Comparison of ENCODE assay signal across 2 cellular contexts in the genomic region with DNA sequence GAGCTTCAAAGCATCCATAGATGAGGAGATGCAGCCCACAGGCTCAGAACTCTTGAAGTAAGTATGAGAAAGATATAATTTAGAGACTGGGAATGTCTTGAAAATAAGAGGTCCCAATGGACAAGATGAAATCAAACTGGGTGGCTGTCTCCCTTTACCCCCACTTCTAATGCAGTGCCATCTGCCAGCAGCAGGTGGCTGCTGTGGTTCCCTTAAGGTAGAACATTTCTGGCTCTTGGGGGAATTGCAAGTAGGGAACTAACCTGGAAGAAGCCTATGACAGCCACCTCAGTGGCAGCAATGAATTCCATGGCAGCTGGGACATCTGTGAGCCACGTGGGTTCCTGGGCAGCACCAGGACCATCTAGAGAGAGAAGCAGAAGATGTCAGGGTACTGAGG.
TF ChIP-seq lines count a peak whose summit lies in the region.

No MANE protein-coding gene starts in this region.

TF ChIP-seq in SK-N-SH treated with all-trans-retinoic acid at 6 μM for 48 hours, 23 proteins besides CTCF, POLR2A, EP300 and RAD21 (continued from another document):
- TF ChIP-seq PATZ1 (CRISPR knock-in tag; IDR thresholded peaks at IDR 0.05; ENCODE audit: borderline replicate concordance): no peak
- TF ChIP-seq BACH2 (CRISPR knock-in tag; IDR thresholded peaks at IDR 0.05; ENCODE audit: borderline replicate concordance): no peak
- TF ChIP-seq POU6F1 (CRISPR knock-in tag; IDR thresholded peaks at IDR 0.05; ENCODE audit: borderline replicate concordance, low read depth): no peak
- no peak for TF ChIP-seq OSR1 (CRISPR knock-in tag; IDR thresholded peaks at IDR 0.05)
- TF ChIP-seq PPARA (CRISPR knock-in tag; IDR thresholded peaks at IDR 0.05; ENCODE audit: borderline replicate concordance): no peak
- no peak for TF ChIP-seq ESRRG (CRISPR knock-in tag; IDR thresholded peaks at IDR 0.05)
- TF ChIP-seq RARB (CRISPR knock-in tag; IDR thresholded peaks at IDR 0.05): no peak
- no peak for TF ChIP-seq CREB5 (CRISPR knock-in tag; IDR thresholded peaks at IDR 0.05; ENCODE audit: low read depth)
- no peak for TF ChIP-seq ZC3H10 (CRISPR knock-in tag; IDR thresholded peaks at IDR 0.05)
- TF ChIP-seq ARNTL (CRISPR knock-in tag; IDR thresholded peaks at IDR 0.05; ENCODE audit: borderline replicate concordance, low read depth): no peak
- TF ChIP-seq ZNF70 (CRISPR knock-in tag; IDR thresholded peaks at IDR 0.05): no peak
- no peak for TF ChIP-seq TOX (CRISPR knock-in tag; IDR thresholded peaks at IDR 0.05; ENCODE audit: borderline replicate concordance)
- no peak for TF ChIP-seq ZFP30 (CRISPR knock-in tag; IDR thresholded peaks at IDR 0.05)

TF ChIP-seq in SK-N-SH, 30 proteins besides CTCF, POLR2A, EP300 and RAD21 (continued from another document):
- TF ChIP-seq, protein P1, sequence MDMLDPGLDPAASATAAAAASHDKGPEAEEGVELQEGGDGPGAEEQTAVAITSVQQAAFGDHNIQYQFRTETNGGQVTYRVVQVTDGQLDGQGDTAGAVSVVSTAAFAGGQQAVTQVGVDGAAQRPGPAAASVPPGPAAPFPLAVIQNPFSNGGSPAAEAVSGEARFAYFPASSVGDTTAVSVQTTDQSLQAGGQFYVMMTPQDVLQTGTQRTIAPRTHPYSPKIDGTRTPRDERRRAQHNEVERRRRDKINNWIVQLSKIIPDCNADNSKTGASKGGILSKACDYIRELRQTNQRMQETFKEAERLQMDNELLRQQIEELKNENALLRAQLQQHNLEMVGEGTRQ (IDR thresholded peaks at IDR 0.05; ENCODE audit: borderline replicate concordance, low read depth, low read length): no peak
- TF ChIP-seq POLR2AphosphoS5 (IDR thresholded peaks at IDR 0.05; ENCODE audit: low read depth, low read length) (no peak), SIN3A (IDR thresholded peaks at IDR 0.05; ENCODE audit: borderline replicate concordance, low read depth, low read length) (no peak), PBX3 (IDR thresholded peaks at IDR 0.05) (no peak), RCOR1 (IDR thresholded peaks at IDR 0.05; ENCODE audit: low read length) (no peak), MEF2A (IDR thresholded peaks at IDR 0.05; ENCODE audit: borderline replicate concordance, low read depth) (no peak), GATA2 (CRISPR knock-in tag; IDR thresholded peaks at IDR 0.05) (no peak), MAX (IDR thresholded peaks at IDR 0.05; ENCODE audit: low read depth) (no peak), TAF1 (IDR thresholded peaks at IDR 0.05; ENCODE audit: borderline replicate concordance, low read depth, low read length) (no peak), ZBTB33 (IDR thresholded peaks at IDR 0.05; ENCODE audit: borderline replicate concordance, low read depth) (no peak)
- TF ChIP-seq, protein P2, sequence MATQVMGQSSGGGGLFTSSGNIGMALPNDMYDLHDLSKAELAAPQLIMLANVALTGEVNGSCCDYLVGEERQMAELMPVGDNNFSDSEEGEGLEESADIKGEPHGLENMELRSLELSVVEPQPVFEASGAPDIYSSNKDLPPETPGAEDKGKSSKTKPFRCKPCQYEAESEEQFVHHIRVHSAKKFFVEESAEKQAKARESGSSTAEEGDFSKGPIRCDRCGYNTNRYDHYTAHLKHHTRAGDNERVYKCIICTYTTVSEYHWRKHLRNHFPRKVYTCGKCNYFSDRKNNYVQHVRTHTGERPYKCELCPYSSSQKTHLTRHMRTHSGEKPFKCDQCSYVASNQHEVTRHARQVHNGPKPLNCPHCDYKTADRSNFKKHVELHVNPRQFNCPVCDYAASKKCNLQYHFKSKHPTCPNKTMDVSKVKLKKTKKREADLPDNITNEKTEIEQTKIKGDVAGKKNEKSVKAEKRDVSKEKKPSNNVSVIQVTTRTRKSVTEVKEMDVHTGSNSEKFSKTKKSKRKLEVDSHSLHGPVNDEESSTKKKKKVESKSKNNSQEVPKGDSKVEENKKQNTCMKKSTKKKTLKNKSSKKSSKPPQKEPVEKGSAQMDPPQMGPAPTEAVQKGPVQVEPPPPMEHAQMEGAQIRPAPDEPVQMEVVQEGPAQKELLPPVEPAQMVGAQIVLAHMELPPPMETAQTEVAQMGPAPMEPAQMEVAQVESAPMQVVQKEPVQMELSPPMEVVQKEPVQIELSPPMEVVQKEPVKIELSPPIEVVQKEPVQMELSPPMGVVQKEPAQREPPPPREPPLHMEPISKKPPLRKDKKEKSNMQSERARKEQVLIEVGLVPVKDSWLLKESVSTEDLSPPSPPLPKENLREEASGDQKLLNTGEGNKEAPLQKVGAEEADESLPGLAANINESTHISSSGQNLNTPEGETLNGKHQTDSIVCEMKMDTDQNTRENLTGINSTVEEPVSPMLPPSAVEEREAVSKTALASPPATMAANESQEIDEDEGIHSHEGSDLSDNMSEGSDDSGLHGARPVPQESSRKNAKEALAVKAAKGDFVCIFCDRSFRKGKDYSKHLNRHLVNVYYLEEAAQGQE (IDR thresholded peaks at IDR 0.05; ENCODE audit: low read depth, low read length): no peak
TF ChIP-seq in SK-N-SH: peak in this region for 0.
